ENCODE assay signal across 28 cellular contexts in the genomic region with DNA sequence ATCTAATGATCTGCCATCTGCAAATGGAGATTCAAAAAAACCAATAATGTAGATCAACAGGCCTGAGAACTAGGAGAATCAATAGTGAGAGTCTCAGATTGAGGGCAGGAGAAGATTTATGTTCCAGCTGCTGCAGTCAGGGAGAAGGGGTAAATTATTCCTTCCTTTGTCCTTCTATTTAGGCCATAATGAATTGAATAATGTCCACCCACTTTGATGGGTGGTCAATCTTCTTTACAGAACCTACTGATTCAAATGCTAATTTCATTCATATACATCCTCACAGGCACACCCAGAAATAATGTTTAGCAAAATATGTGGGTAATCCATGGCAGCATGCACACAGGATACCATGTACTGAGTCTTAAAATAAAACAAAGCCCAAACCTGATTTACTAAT.
"Had no signal": no experiment of that assay in that cellular context is flagged by ENCODE, and none has a peak within 500 bp of the region (broad histone marks: within the 10 kb centered on the region; RNA-seq: fewer than 3 reads in every experiment).

No MANE protein-coding gene starts in this region.

- ATAC-seq: left colon; left lung; lower lobe of right lung; naive thymus-derived CD8-positive, alpha-beta T cell; pancreas; right cardiac atrium; sciatic nerve; stimulated activated effector memory CD8-positive, alpha-beta T cell treated with anti-CD3 and anti-CD28 coated beads, Interleukin-12 subunit alpha, Interleukin-12 subunit beta, amount 100 ng/mL, for 72 hours; stimulated activated naive CD8-positive, alpha-beta T cell treated with anti-CD3 and anti-CD28 coated beads, Interleukin-15, amount 100 ng/mL, for 72 hours had no signal

- H3K9me3 Mint-ChIP-seq: type B pancreatic cell had no signal

- H3K4me1 ChIP-seq: left lung, lower lobe of right lung, pancreas, prostate gland, spleen, tibial nerve, uterus had no signal

- H3K4me3 Mint-ChIP-seq: immature natural killer cell; naive thymus-derived CD8-positive, alpha-beta T cell; nephron; stimulated activated effector memory CD8-positive, alpha-beta T cell treated with anti-CD3 and anti-CD28 coated beads, Interleukin-12 subunit alpha, Interleukin-12 subunit beta, amount 100 ng/mL, for 72 hours; stimulated activated naive CD8-positive, alpha-beta T cell treated with anti-CD3 and anti-CD28 coated beads, Interleukin-15, amount 100 ng/mL, for 72 hours; type B pancreatic cell had no signal

- H3K27me3 ChIP-seq: left lung, pancreas, spleen, tibial nerve, uterus had no signal

- H3K36me3 Mint-ChIP-seq: immature natural killer cell; naive thymus-derived CD8-positive, alpha-beta T cell; stimulated activated effector memory CD8-positive, alpha-beta T cell treated with anti-CD3 and anti-CD28 coated beads, Interleukin-12 subunit alpha, Interleukin-12 subunit beta, amount 100 ng/mL, for 72 hours; type B pancreatic cell had no signal

- H3K27ac ChIP-seq: left lung, lower lobe of right lung, pancreas, prostate gland, spleen, tibial nerve, uterus had no signal

- H3K27me3 Mint-ChIP-seq: naive thymus-derived CD8-positive, alpha-beta T cell; stimulated activated naive CD8-positive, alpha-beta T cell treated with anti-CD3 and anti-CD28 coated beads, Interleukin-15, amount 100 ng/mL, for 72 hours; type B pancreatic cell had no signal

- H3K4me3 ChIP-seq: left lung, lower lobe of right lung, pancreas, prostate gland, spleen, tibial nerve, uterus had no signal

- FAIRE-seq: islet of Langerhans, kidney, pancreas, small intestine had no signal

- H3K36me3 ChIP-seq: left lung, lower lobe of right lung, pancreas, prostate gland, spleen, tibial nerve had no signal

- H3K4me1 Mint-ChIP-seq: immature natural killer cell; naive thymus-derived CD8-positive, alpha-beta T cell; nephron; stimulated activated effector memory CD8-positive, alpha-beta T cell treated with anti-CD3 and anti-CD28 coated beads, Interleukin-12 subunit alpha, Interleukin-12 subunit beta, amount 100 ng/mL, for 72 hours; stimulated activated naive CD8-positive, alpha-beta T cell treated with anti-CD3 and anti-CD28 coated beads, Interleukin-15, amount 100 ng/mL, for 72 hours had no signal

- DNase-seq: hypothalamus; immature natural killer cell; kidney; left colon; left lung; lower lobe of right lung; mammary epithelial cell; mesenchymal stem cell; naive thymus-derived CD8-positive, alpha-beta T cell; nucleus accumbens; pancreas; posterior cingulate gyrus; retina; right cardiac atrium; small intestine; spleen; stimulated activated CD4-positive, alpha-beta T cell treated with anti-CD3 and anti-CD28 coated beads, Interleukin-4, amount 100 ng/mL, for 24 hours; stimulated activated naive CD4-positive, alpha-beta T cell; stimulated activated naive CD8-positive, alpha-beta T cell treated with anti-CD3 and anti-CD28 coated beads, Interleukin-15, amount 100 ng/mL, for 72 hours; substantia nigra; uterus had no signal

- H3K9me3 ChIP-seq: left lung, lower lobe of right lung, pancreas, prostate gland, spleen, tibial nerve, uterus had no signal

- H3K27ac Mint-ChIP-seq: immature natural killer cell; naive thymus-derived CD8-positive, alpha-beta T cell; nephron; stimulated activated effector memory CD8-positive, alpha-beta T cell treated with anti-CD3 and anti-CD28 coated beads, Interleukin-12 subunit alpha, Interleukin-12 subunit beta, amount 100 ng/mL, for 72 hours; stimulated activated naive CD8-positive, alpha-beta T cell treated with anti-CD3 and anti-CD28 coated beads, Interleukin-15, amount 100 ng/mL, for 72 hours; type B pancreatic cell had no signal
